13 cellular contexts compared by ENCODE assay signal in the genomic region with DNA sequence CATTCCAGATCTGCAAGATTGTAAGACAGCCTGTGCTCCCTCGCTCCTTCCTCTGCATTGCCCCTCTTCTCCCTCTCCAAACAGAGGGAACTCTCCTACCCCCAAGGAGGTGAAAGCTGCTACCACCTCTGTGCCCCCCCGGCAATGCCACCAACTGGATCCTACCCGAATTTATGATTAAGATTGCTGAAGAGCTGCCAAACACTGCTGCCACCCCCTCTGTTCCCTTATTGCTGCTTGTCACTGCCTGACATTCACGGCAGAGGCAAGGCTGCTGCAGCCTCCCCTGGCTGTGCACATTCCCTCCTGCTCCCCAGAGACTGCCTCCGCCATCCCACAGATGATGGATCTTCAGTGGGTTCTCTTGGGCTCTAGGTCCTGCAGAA. TPM values are rescaled to one million over a fixed set of nuclear protein-coding genes. Genes with fewer than 3 reads are reported as not detected.
A peak's percentile ranks its signal among the peaks of the same experiment; 100 is the strongest.
DNase-seq lines count a peak whose midpoint lies in the region; ATAC-seq and TF ChIP-seq lines count a peak whose summit lies in the region.
"Had no signal": no experiment of that assay in that cellular context is flagged by ENCODE, and none has a peak within 500 bp of the region (broad histone marks: within the 10 kb centered on the region; RNA-seq: fewer than 3 reads in every experiment).

No MANE protein-coding gene starts in this region.

- POLR2A ChIA-PET in OCI-LY7 (lab: Charles Lee) = interaction anchor here (1.0 to 3.2 kb wide), 8 partner anchors 9 to 70 kb away, joined by 4 to 24 read pairs (median 6); no protein-coding TSS in a partner anchor
- POLR2A ChIA-PET in GM10248 (lab: Yijun Ruan, JAX) = no interaction called here

- peaks cover 78% of the 10 kb centered on the region for H3K36me3 Mint-ChIP-seq in T-helper 1 cell treated with Interleukin-12 subunit alpha and Interleukin-12 subunit beta and Interleukin-4 antibody, amounts not matched to agents 30 μg/mL and 1 μg/mL, for 36 hours (ENCODE audit: low read depth)
- H3K36me3 Mint-ChIP-seq: mesothelial cell of epicardium had no signal

- H3K79me2 ChIP-seq in OCI-LY7 (ENCODE audit: insufficient read depth, low read depth, low read length) (no peaks in the 10 kb centered on the region), osteoblast (ENCODE audit: insufficient read depth, low read length) (no peaks in the 10 kb centered on the region)

- peaks cover 4% of the 10 kb centered on the region for H3K27me3 Mint-ChIP-seq in T-helper 1 cell treated with Interleukin-12 subunit alpha and Interleukin-12 subunit beta and Interleukin-4 antibody, amounts not matched to agents 30 μg/mL and 1 μg/mL, for 36 hours (ENCODE audit: low read depth)

- no peaks in the 10 kb centered on the region for H3K27me3 ChIP-seq in osteoblast (ENCODE audit: insufficient read depth, low read length)

- TF ChIP-seq CTCF in OCI-LY7 (conservative IDR thresholded peaks at IDR 0.05; ENCODE audit: low read length) (no peak), osteoblast (IDR thresholded peaks at IDR 0.05; ENCODE audit: extremely low read depth, low read depth, low read length) (no peak), GM10248 (IDR thresholded peaks at IDR 0.05; ENCODE audit: control extremely low read depth, extremely low read depth, low read depth, missing control alignments) (no peak)

- no peak overlapping the region for H3K4me3 ChIP-seq in OCI-LY7 (ENCODE audit: low read depth, low read length, poor library complexity, severe bottlenecking)
- H3K4me3 ChIP-seq in osteoblast (ENCODE audit: insufficient read depth, low read length) = no peak overlapping the region
- H3K4me3 ChIP-seq: PC-9 had no signal

- H4K20me1 ChIP-seq in OCI-LY7 (ENCODE audit: insufficient read depth, low read length) (no peaks in the 10 kb centered on the region), osteoblast (ENCODE audit: insufficient read depth, low read length) (no peaks in the 10 kb centered on the region)

- H3K4me2 ChIP-seq in OCI-LY7 (ENCODE audit: low read length) = peak overlapping the region; percentile 1; the same call in 1 of the 2 replicates
- no peak overlapping the region for H3K4me2 ChIP-seq in osteoblast (ENCODE audit: insufficient read depth, low read length)
- H3K4me2 ChIP-seq: PC-9 had no signal

- H3K36me3 ChIP-seq in OCI-LY7 (ENCODE audit: insufficient read depth, low read length) (peaks cover 48% of the 10 kb centered on the region), osteoblast (ENCODE audit: insufficient read depth, low read length) (no peaks in the 10 kb centered on the region)

- H2AFZ ChIP-seq in OCI-LY7 (ENCODE audit: low read length) = no peak overlapping the region
- H2AFZ ChIP-seq in osteoblast (ENCODE audit: low read length) = no peak overlapping the region
- H2AFZ ChIP-seq: PC-9 had no signal

- H3K9me2 ChIP-seq in OCI-LY7 (ENCODE audit: insufficient read depth, low read length) = no peaks in the 10 kb centered on the region

- DNase-seq in T-helper 1 cell (no peak), OCI-LY7 (ENCODE audit: low spot score) (no peak), osteoblast (ENCODE audit: insufficient read length, low spot score, missing footprints) (peak; percentile 45), GM10248 (ENCODE audit: extremely low spot score) (no peak)
- DNase-seq: endodermal cell, NCI-H1694 treated with DMSO at 0.1 percent for 48 hours, PC-9 had no signal

- H3K9me3 Mint-ChIP-seq in T-helper 1 cell treated with Interleukin-12 subunit alpha and Interleukin-12 subunit beta and Interleukin-4 antibody, amounts not matched to agents 30 μg/mL and 1 μg/mL, for 36 hours = no peaks in the 10 kb centered on the region
- H3K9me3 Mint-ChIP-seq: endodermal cell, mesothelial cell of epicardium had no signal

- ATAC-seq in GM18858 (IDR thresholded peaks at IDR 0.05; ENCODE audit: unreplicated experiment) (no peak), HG02623 (IDR thresholded peaks at IDR 0.05; ENCODE audit: unreplicated experiment) (no peak)

- no peaks in the 10 kb centered on the region for H3K9me3 ChIP-seq in OCI-LY7 (ENCODE audit: low read length)
- H3K9me3 ChIP-seq in osteoblast (ENCODE audit: low read depth, low read length) = no peaks in the 10 kb centered on the region

- peak overlapping the region; percentile 97 for H3K27ac Mint-ChIP-seq in T-helper 1 cell treated with Interleukin-12 subunit alpha and Interleukin-12 subunit beta and Interleukin-4 antibody, amounts not matched to agents 30 μg/mL and 1 μg/mL, for 36 hours
- H3K27ac Mint-ChIP-seq: endodermal cell, mesothelial cell of epicardium had no signal

- TSS peak; percentile 89 for BruUV-seq in OCI-LY7 (replicated peaks; lab: Mats Ljungman, UMichigan)

- intact Hi-C loops in OCI-LY7 (cut with micrococcal nuclease; ENCODE audit: unreplicated experiment) = no loop called here

- H3K27ac ChIP-seq in OCI-LY7 (ENCODE audit: low read depth, low read length, poor library complexity, severe bottlenecking) = peak overlapping the region; percentile 97
- peak overlapping the region; percentile 58 for H3K27ac ChIP-seq in angular gyrus (ENCODE audit: low read depth, low read length)
- H3K27ac ChIP-seq in osteoblast (ENCODE audit: low read depth, low read length) = no peak overlapping the region
- H3K27ac ChIP-seq: PC-9, VCaP had no signal

- H3K4me1 ChIP-seq in OCI-LY7 (ENCODE audit: insufficient read depth, low read length, poor library complexity, severe bottlenecking) (peaks cover 80% of the 10 kb centered on the region), osteoblast (ENCODE audit: insufficient read depth, low read length) (peaks cover 23% of the 10 kb centered on the region)

- CTCF ChIA-PET in OCI-LY7 (lab: Charles Lee; ENCODE audit: unreplicated experiment) (interaction anchor here (0.6 to 1.8 kb wide), 3 partner anchors 18 to 80 kb away, joined by 4 to 8 read pairs (median 5); no protein-coding TSS in a partner anchor), GM10248 (lab: Yijun Ruan, JAX) (interaction anchor here (0.9 to 5.7 kb wide), 11 partner anchors 10 to 155 kb away, joined by 3 to 48 read pairs (median 4); no protein-coding TSS in a partner anchor)

- peak overlapping the region; percentile 88 for H3K4me3 Mint-ChIP-seq in T-helper 1 cell treated with Interleukin-12 subunit alpha and Interleukin-12 subunit beta and Interleukin-4 antibody, amounts not matched to agents 30 μg/mL and 1 μg/mL, for 36 hours
- H3K4me3 Mint-ChIP-seq: endodermal cell, mesothelial cell of epicardium had no signal

- H3K4me1 Mint-ChIP-seq in T-helper 1 cell treated with Interleukin-12 subunit alpha and Interleukin-12 subunit beta and Interleukin-4 antibody, amounts not matched to agents 30 μg/mL and 1 μg/mL, for 36 hours (ENCODE audit: low read depth) = peaks cover 89% of the 10 kb centered on the region

RNA-seq across cellular contexts. Expression of a gene that starts 37.4 kb away (rescaled TPM):
- 88.6 and 154 TPM in 2 replicates for total RNA-seq in OCI-LY7 (2014; rRNA removed; shearing (Covaris generic))
- total RNA-seq in OCI-LY7 (2022) (115 and 117 TPM in 2 replicates), osteoblast (213 and 272 TPM in 2 replicates)

RNA-seq across cellular contexts. Expression of a gene that starts 46.5 kb away (rescaled TPM):
- 5.6 and 6.6 TPM in 2 replicates for total RNA-seq in OCI-LY7 (2014; rRNA removed; shearing (Covaris generic))
- total RNA-seq in OCI-LY7 (2022) (15.1 and 15.6 TPM in 2 replicates), osteoblast (52.1 and 54.2 TPM in 2 replicates)
